In the genomic region with DNA sequence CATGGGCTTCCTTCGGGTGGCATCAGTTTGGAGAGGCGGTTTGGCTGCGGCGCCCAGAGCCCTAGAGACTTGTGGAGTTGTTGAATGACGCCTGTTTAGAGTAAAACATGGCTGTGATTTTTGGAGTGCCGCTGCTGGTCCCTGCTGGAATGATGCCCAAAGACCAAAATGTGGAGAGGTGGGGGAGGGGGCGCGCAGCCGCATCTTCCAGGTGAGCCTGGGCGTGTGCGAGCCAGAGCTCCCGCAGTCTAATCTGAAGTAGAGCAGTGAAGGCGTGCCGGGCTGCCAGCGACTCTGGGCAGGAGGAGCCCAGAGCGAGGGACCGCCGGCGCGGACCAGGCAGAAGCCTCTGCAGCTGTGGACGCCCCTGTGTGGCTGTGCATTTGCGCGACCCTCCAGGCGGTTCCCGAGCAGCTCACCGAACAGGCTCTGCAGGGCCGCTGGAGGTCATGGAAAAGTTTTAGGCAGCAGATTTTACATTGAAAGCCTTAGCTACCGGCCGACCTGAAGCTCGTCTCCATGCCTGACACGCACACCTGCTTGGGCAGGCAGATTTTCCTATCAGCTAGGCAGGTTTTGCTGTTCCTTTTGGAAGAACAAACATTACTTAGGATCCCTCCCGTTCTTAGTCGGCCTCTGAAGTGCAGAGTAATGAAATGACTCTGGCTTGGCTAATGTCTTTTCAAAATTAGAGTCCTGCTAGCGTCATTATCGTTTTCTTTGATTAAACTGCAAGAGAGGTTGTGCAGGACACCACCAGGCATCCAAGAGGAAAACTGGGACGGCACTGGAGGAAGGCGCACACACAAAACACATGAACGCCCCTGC, we compare ENCODE assay signal across 9 cellular contexts.
A peak's percentile ranks its signal among the peaks of the same experiment; 100 is the strongest.
DNase-seq lines count a peak whose midpoint lies in the region; ATAC-seq and TF ChIP-seq lines count a peak whose summit lies in the region.
"Had no signal": no experiment of that assay in that cellular context is flagged by ENCODE, and none has a peak within 500 bp of the region (broad histone marks: within the 10 kb centered on the region; RNA-seq: fewer than 3 reads in every experiment).

No MANE protein-coding gene starts in this region.

- peaks cover 26% of the 10 kb centered on the region for H3K4me1 ChIP-seq in HEK293 (ENCODE audit: control insufficient read depth, insufficient read depth, low read length)
- H3K4me1 ChIP-seq in body of pancreas, result peaks cover 47% of the 10 kb centered on the region
- H3K4me1 ChIP-seq in PC-9 (replicated peaks; ENCODE audit: insufficient read depth), result peaks cover 7% of the 10 kb centered on the region; the same call in 1 of the 2 replicates

- no peaks in the 10 kb centered on the region for H3K9me2 ChIP-seq in PC-9 (ENCODE audit: insufficient read depth)

- no peak overlapping the region for H2AFZ ChIP-seq in PC-9

- 15 to 20% methylated on average over 9 to 38 of the region's 38 CpGs for WGBS in body of pancreas, 2 donors

- H3K4me2 ChIP-seq in PC-9, result no peak overlapping the region

- H3K27ac ChIP-seq in HEK293 (ENCODE audit: extremely low read depth, low read depth, low read length), result peak overlapping the region; percentile 59; the same call in 1 of the 2 replicates
- peak overlapping the region; percentile 73 to 88 (median 80) for H3K27ac ChIP-seq in body of pancreas
- peak overlapping the region in 2 of 21 experiments; percentile 22 to 35 for H3K27ac ChIP-seq in skin epidermis
- no peak overlapping the region for H3K27ac ChIP-seq in PC-9

- DNase-seq in body of pancreas (peak; percentile 68 to 84 (median 78)), NOMO-1 treated with DMSO at 0.1 percent for 48 hours (lab: John Stamatoyannopoulos, UW; ENCODE audit: unreplicated experiment) (no peak), GM10266 (ENCODE audit: extremely low spot score) (no peak), PC-9 (no peak)
- DNase-seq: stimulated activated CD4-positive, alpha-beta T cell treated with anti-CD3 and anti-CD28 coated beads, Interleukin-4, amount 100 ng/mL, for 1 hour had no signal

- intact Hi-C loops in body of pancreas (cut with DNase I) (no loop called here), PC-9 (cut with micrococcal nuclease; ENCODE audit: unreplicated experiment) (no loop called here)

- TF ChIP-seq CTCF in HEK293 (tag by site-specific recombination; IDR thresholded peaks at IDR 0.05) (peak; percentile 45; the same call in 1 of the 2 replicates), body of pancreas (IDR thresholded peaks at IDR 0.05) (no peak), GM10266 (IDR thresholded peaks at IDR 0.05; ENCODE audit: control insufficient read depth, insufficient read depth, low read depth, missing control alignments) (no peak), PC-9 (conservative IDR thresholded peaks at IDR 0.05) (no peak)

- no peaks in the 10 kb centered on the region for H3K9me3 ChIP-seq in HEK293 (ENCODE audit: control insufficient read depth, insufficient read depth, low read depth, low read length)
- H3K9me3 ChIP-seq in body of pancreas, result no peaks in the 10 kb centered on the region
- no peaks in the 10 kb centered on the region for H3K9me3 ChIP-seq in iPS-18c (ENCODE audit: control insufficient read depth, insufficient read depth, low read length)
- no peaks in the 10 kb centered on the region for H3K9me3 ChIP-seq in PC-9 (ENCODE audit: insufficient read depth, low read depth)

- BruUV-seq in PC-9 (replicated peaks; lab: Mats Ljungman, UMichigan), result no TSS peak

- CTCF ChIA-PET in HEK293 (lab: Yijun Ruan, JAX), result no interaction called here
- CTCF ChIA-PET in PC-9 (lab: Charles Lee), result no interaction called here

- H3K4me3 ChIP-seq in HEK293 (ENCODE audit: low read depth, low read length) (peak overlapping the region; percentile 50), body of pancreas (peak overlapping the region in 1 of 2 donors; percentile 53), iPS-18c (ENCODE audit: insufficient read depth, low read depth, low read length) (peak overlapping the region; percentile 62), skin epidermis (peak overlapping the region in 6 of 7 experiments; percentile 29 to 54 (median 40)), PC-9 (no peak overlapping the region)

- H3K27me3 ChIP-seq in body of pancreas (no peaks in the 10 kb centered on the region), PC-9 (ENCODE audit: insufficient read depth, low read depth) (peaks cover 44% of the 10 kb centered on the region)

- H3K79me2 ChIP-seq in PC-9 (ENCODE audit: low read depth), result no peaks in the 10 kb centered on the region

- ATAC-seq in body of pancreas (peak; percentile 71), HG03378 (IDR thresholded peaks at IDR 0.05; ENCODE audit: unreplicated experiment) (no peak)

- 0 out of 2 replicates have a peak, but pooled peaks cover 4% of the 10 kb centered on the region for H3F3A ChIP-seq in PC-9 (ENCODE audit: insufficient read depth, low read depth)

- POLR2A ChIA-PET in HEK293 (lab: Yijun Ruan, JAX), result interaction anchor here (0.7 kb wide), 1 partner anchor 314 kb away, joined by 3 read pairs; a partner anchor contains a TSS
- POLR2A ChIA-PET in PC-9 (lab: Charles Lee; ENCODE audit: unreplicated experiment), result no interaction called here

- no peaks in the 10 kb centered on the region for H3K36me3 ChIP-seq in HEK293 (ENCODE audit: control insufficient read depth in 2 of 2, insufficient read depth in 1 of 2, low read length in 2 of 2)
- H3K36me3 ChIP-seq in body of pancreas (replicated peaks in 1 of 2; ENCODE audit: insufficient read depth in 1 of 2, low read depth in 2 of 2), result no peaks in the 10 kb centered on the region
- no peaks in the 10 kb centered on the region for H3K36me3 ChIP-seq in PC-9 (ENCODE audit: low read depth)

- peak in 2 of 3 donors; percentile 52 to 61 for TF ChIP-seq POLR2A in body of pancreas (IDR thresholded peaks at IDR 0.05)

- H4K20me1 ChIP-seq in PC-9 (ENCODE audit: insufficient read depth), result no peaks in the 10 kb centered on the region

TF ChIP-seq in HEK293, 187 proteins besides CTCF, POLR2A, EP300 and RAD21 (continues in another document):
- TF ChIP-seq ZFP69B (tag by site-specific recombination; IDR thresholded peaks at IDR 0.05) (no peak), ZSCAN23 (tag by site-specific recombination; IDR thresholded peaks at IDR 0.05) (no peak), TRIM28 (IDR thresholded peaks at IDR 0.05; ENCODE audit: borderline replicate concordance, low read length) (no peak), ZNF404 (tag by site-specific recombination; IDR thresholded peaks at IDR 0.05) (no peak), ZNF600 (tag by site-specific recombination; IDR thresholded peaks at IDR 0.05) (peak; percentile 26), ZFHX2 (tag by site-specific recombination; conservative IDR thresholded peaks at IDR 0.05) (no peak), ZNF324 (tag by site-specific recombination; IDR thresholded peaks at IDR 0.05) (0 out of 2 replicates have a peak, but pooled peaks have one; percentile 19), OSR2 (tag by site-specific recombination; IDR thresholded peaks at IDR 0.05) (no peak), SETDB1 (IDR thresholded peaks at IDR 0.05; ENCODE audit: insufficient read length, low read length) (no peak), YY2 (tag by site-specific recombination; IDR thresholded peaks at IDR 0.05) (0 out of 2 replicates have a peak, but pooled peaks have one; percentile 26), ZBTB17 (tag by site-specific recombination; IDR thresholded peaks at IDR 0.05) (peak; percentile 97), HOXC10 (CRISPR knock-in tag; IDR thresholded peaks at IDR 0.05) (no peak), ZBTB48 (tag by site-specific recombination; IDR thresholded peaks at IDR 0.05) (no peak; the same call in 1 of the 2 replicates), ZNF514 (tag by site-specific recombination; IDR thresholded peaks at IDR 0.05) (no peak)
- TF ChIP-seq, protein P1, sequence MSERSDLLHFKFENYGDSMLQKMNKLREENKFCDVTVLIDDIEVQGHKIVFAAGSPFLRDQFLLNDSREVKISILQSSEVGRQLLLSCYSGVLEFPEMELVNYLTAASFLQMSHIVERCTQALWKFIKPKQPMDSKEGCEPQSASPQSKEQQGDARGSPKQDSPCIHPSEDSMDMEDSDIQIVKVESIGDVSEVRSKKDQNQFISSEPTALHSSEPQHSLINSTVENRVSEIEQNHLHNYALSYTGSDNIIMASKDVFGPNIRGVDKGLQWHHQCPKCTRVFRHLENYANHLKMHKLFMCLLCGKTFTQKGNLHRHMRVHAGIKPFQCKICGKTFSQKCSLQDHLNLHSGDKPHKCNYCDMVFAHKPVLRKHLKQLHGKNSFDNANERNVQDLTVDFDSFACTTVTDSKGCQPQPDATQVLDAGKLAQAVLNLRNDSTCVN (tag by site-specific recombination; optimal IDR thresholded peaks at IDR 0.05), result peak; percentile 51
- TF ChIP-seq, protein P2, sequence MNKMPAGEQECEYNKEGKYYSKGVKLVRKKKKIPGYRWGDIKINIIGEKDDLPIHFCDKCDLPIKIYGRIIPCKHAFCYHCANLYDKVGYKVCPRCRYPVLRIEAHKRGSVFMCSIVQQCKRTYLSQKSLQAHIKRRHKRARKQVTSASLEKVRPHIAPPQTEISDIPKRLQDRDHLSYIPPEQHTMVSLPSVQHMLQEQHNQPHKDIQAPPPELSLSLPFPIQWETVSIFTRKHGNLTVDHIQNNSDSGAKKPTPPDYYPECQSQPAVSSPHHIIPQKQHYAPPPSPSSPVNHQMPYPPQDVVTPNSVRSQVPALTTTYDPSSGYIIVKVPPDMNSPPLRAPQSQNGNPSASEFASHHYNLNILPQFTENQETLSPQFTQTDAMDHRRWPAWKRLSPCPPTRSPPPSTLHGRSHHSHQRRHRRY (tag by site-specific recombination; IDR thresholded peaks at IDR 0.05), result no peak
- TF ChIP-seq, protein P3, sequence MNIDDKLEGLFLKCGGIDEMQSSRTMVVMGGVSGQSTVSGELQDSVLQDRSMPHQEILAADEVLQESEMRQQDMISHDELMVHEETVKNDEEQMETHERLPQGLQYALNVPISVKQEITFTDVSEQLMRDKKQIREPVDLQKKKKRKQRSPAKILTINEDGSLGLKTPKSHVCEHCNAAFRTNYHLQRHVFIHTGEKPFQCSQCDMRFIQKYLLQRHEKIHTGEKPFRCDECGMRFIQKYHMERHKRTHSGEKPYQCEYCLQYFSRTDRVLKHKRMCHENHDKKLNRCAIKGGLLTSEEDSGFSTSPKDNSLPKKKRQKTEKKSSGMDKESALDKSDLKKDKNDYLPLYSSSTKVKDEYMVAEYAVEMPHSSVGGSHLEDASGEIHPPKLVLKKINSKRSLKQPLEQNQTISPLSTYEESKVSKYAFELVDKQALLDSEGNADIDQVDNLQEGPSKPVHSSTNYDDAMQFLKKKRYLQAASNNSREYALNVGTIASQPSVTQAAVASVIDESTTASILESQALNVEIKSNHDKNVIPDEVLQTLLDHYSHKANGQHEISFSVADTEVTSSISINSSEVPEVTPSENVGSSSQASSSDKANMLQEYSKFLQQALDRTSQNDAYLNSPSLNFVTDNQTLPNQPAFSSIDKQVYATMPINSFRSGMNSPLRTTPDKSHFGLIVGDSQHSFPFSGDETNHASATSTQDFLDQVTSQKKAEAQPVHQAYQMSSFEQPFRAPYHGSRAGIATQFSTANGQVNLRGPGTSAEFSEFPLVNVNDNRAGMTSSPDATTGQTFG (tag by site-specific recombination; IDR thresholded peaks at IDR 0.05; ENCODE audit: borderline replicate concordance), result no peak

Comparison
In these comparisons a context has a peak if more than half of its experiments do, and no peak if none do; other contexts are left out.
1. DNase-seq: peak in body of pancreas (4 of 4); none in NOMO-1 treated with DMSO at 0.1 percent for 48 hours (single experiment), GM10266 (single experiment) and PC-9 (0 of 2).